In genomic region chr2:46336560-46336959, GRCh38 we compare ENCODE assay signal across 9 cellular contexts. TPM values are rescaled to one million over a fixed set of nuclear protein-coding genes. Genes with fewer than 3 reads are reported as not detected.
DNase-seq lines count a peak whose midpoint lies in the region; ATAC-seq and TF ChIP-seq lines count a peak whose summit lies in the region.
"Had no signal": no experiment of that assay in that cellular context is flagged by ENCODE, and none has a peak within 500 bp of the region (broad histone marks: within the 10 kb centered on the region; RNA-seq: fewer than 3 reads in every experiment).

No MANE protein-coding gene starts in this region.

- no peaks in the 10 kb centered on the region for H3K36me3 ChIP-seq in gastroesophageal sphincter
- H3K36me3 ChIP-seq in sigmoid colon = no peaks in the 10 kb centered on the region

- H3K27ac ChIP-seq in gastroesophageal sphincter (peak overlapping the region; percentile 7 to 83 (median 76)), sigmoid colon (peak overlapping the region; percentile 58 to 82 (median 78))

- peaks cover 0 to 92% (median 26%) of the 10 kb centered on the region in 3 donors for H3K4me1 ChIP-seq in gastroesophageal sphincter
- peaks cover 0 to 59% (median 53%) of the 10 kb centered on the region in 4 donors for H3K4me1 ChIP-seq in sigmoid colon

- no peak overlapping the region for H3K27ac Mint-ChIP-seq in activated CD4-positive, alpha-beta T cell treated with anti-CD3 and anti-CD28 coated beads, Interleukin-2, amount 10 ng/mL, durations not matched to agents 24 days and 14 days
- H3K27ac Mint-ChIP-seq: activated naive CD8-positive, alpha-beta T cell treated with anti-CD3 and anti-CD28 coated beads, Interleukin-2, amount 50 U/mL, for 24 hours had no signal

- DNase-seq in DMS 273 treated with DMSO at 0.1 percent for 48 hours (lab: John Stamatoyannopoulos, UW) = peak; percentile 52
- DNase-seq in sigmoid colon = no peak
- no peak for DNase-seq in amniotic stem cell (lab: John Stamatoyannopoulos, UW)
- DNase-seq in SHP77 (lab: John Stamatoyannopoulos, UW) = no peak
- DNase-seq in activated CD4-positive, alpha-beta T cell treated with anti-CD3 and anti-CD28 coated beads, Interleukin-2, amount 10 ng/mL, durations not matched to agents 24 days and 14 days = no peak
- DNase-seq: activated naive CD8-positive, alpha-beta T cell treated with anti-CD3 and anti-CD28 coated beads, Interleukin-2, amount 50 U/mL, for 24 hours had no signal

- peaks cover 23% of the 10 kb centered on the region for H3K27me3 Mint-ChIP-seq in activated CD4-positive, alpha-beta T cell treated with anti-CD3 and anti-CD28 coated beads, Interleukin-2, amount 10 ng/mL, durations not matched to agents 24 days and 14 days
- H3K27me3 Mint-ChIP-seq: activated naive CD8-positive, alpha-beta T cell treated with anti-CD3 and anti-CD28 coated beads, Interleukin-2, amount 50 U/mL, for 24 hours had no signal

- no peaks in the 10 kb centered on the region for H3K27me3 ChIP-seq in gastroesophageal sphincter
- H3K27me3 ChIP-seq in sigmoid colon = no peaks in the 10 kb centered on the region

- ATAC-seq in SK-N-SH treated with all-trans-retinoic acid at 6 μM for 48 hours (peak; percentile 42), gastroesophageal sphincter (no peak), HG02981 (IDR thresholded peaks at IDR 0.05; ENCODE audit: unreplicated experiment) (no peak)
- ATAC-seq: activated naive CD8-positive, alpha-beta T cell treated with anti-CD3 and anti-CD28 coated beads, Interleukin-2, amount 50 U/mL, for 24 hours had no signal

- H3K9me3 ChIP-seq in gastroesophageal sphincter = no peaks in the 10 kb centered on the region
- no peaks in the 10 kb centered on the region for H3K9me3 ChIP-seq in sigmoid colon

- H3K9me3 Mint-ChIP-seq in activated CD4-positive, alpha-beta T cell treated with anti-CD3 and anti-CD28 coated beads, Interleukin-2, amount 10 ng/mL, durations not matched to agents 24 days and 14 days = no peaks in the 10 kb centered on the region
- H3K9me3 Mint-ChIP-seq: activated naive CD8-positive, alpha-beta T cell treated with anti-CD3 and anti-CD28 coated beads, Interleukin-2, amount 50 U/mL, for 24 hours had no signal

- H3K4me1 Mint-ChIP-seq in activated CD4-positive, alpha-beta T cell treated with anti-CD3 and anti-CD28 coated beads, Interleukin-2, amount 10 ng/mL, durations not matched to agents 24 days and 14 days = peaks cover 21% of the 10 kb centered on the region

- no peaks in the 10 kb centered on the region for H3K36me3 Mint-ChIP-seq in activated CD4-positive, alpha-beta T cell treated with anti-CD3 and anti-CD28 coated beads, Interleukin-2, amount 10 ng/mL, durations not matched to agents 24 days and 14 days (ENCODE audit: low read depth)

- TF ChIP-seq CTCF in gastroesophageal sphincter (IDR thresholded peaks at IDR 0.05) (no peak), sigmoid colon (IDR thresholded peaks at IDR 0.05) (no peak)

- H3K4me3 ChIP-seq in gastroesophageal sphincter (no peak overlapping the region), sigmoid colon (no peak overlapping the region)

- TF ChIP-seq POLR2A in gastroesophageal sphincter (IDR thresholded peaks at IDR 0.05) (no peak), sigmoid colon (IDR thresholded peaks at IDR 0.05) (no peak)

- 50 to 82% methylated on average over 2 to 3 of the region's 3 CpGs for WGBS in gastroesophageal sphincter (ENCODE audit: low coverage in 1 of 2), 2 donors
- 23 to 64% methylated on average over 3 of the region's 3 CpGs for WGBS in sigmoid colon, 2 donors

- no peak overlapping the region for H3K4me3 Mint-ChIP-seq in activated CD4-positive, alpha-beta T cell treated with anti-CD3 and anti-CD28 coated beads, Interleukin-2, amount 10 ng/mL, durations not matched to agents 24 days and 14 days
- H3K4me3 Mint-ChIP-seq: activated naive CD8-positive, alpha-beta T cell treated with anti-CD3 and anti-CD28 coated beads, Interleukin-2, amount 50 U/mL, for 24 hours had no signal

- TF ChIP-seq EP300 in gastroesophageal sphincter (IDR thresholded peaks at IDR 0.05) (no peak), sigmoid colon (IDR thresholded peaks at IDR 0.05) (no peak)

- intact Hi-C loops in sigmoid colon (cut with DNase I) = no loop called here
- intact Hi-C loops in activated CD4-positive, alpha-beta T cell treated with anti-CD3 and anti-CD28 coated beads, Interleukin-2, amount 10 ng/mL, durations not matched to agents 24 days and 14 days (cut with micrococcal nuclease) = no loop called here

TF ChIP-seq in SK-N-SH treated with all-trans-retinoic acid at 6 μM for 48 hours, 23 proteins besides CTCF, POLR2A, EP300 and RAD21:
- TF ChIP-seq ZFP30 (CRISPR knock-in tag; IDR thresholded peaks at IDR 0.05) (no peak), TCF4 (CRISPR knock-in tag; IDR thresholded peaks at IDR 0.05; ENCODE audit: borderline replicate concordance) (no peak), SNAI2 (CRISPR knock-in tag; IDR thresholded peaks at IDR 0.05) (no peak), TSHZ2 (CRISPR knock-in tag; IDR thresholded peaks at IDR 0.05) (no peak), CSRNP3 (CRISPR knock-in tag; IDR thresholded peaks at IDR 0.05) (no peak), TOX (CRISPR knock-in tag; IDR thresholded peaks at IDR 0.05; ENCODE audit: borderline replicate concordance) (no peak), PPARA (CRISPR knock-in tag; IDR thresholded peaks at IDR 0.05; ENCODE audit: borderline replicate concordance) (no peak), ZC3H10 (CRISPR knock-in tag; IDR thresholded peaks at IDR 0.05) (no peak), ZNF565 (CRISPR knock-in tag; conservative IDR thresholded peaks at IDR 0.05; ENCODE audit: low read depth) (no peak), GLIS3 (CRISPR knock-in tag; IDR thresholded peaks at IDR 0.05) (no peak), ZNF70 (CRISPR knock-in tag; IDR thresholded peaks at IDR 0.05) (no peak), CSDC2 (CRISPR knock-in tag; IDR thresholded peaks at IDR 0.05) (no peak), ESRRG (CRISPR knock-in tag; IDR thresholded peaks at IDR 0.05) (no peak), BACH2 (CRISPR knock-in tag; IDR thresholded peaks at IDR 0.05; ENCODE audit: borderline replicate concordance) (no peak), ZFP3 (CRISPR knock-in tag; IDR thresholded peaks at IDR 0.05) (no peak), ISL1 (CRISPR knock-in tag; IDR thresholded peaks at IDR 0.05) (no peak), ARNTL (CRISPR knock-in tag; IDR thresholded peaks at IDR 0.05; ENCODE audit: borderline replicate concordance, low read depth) (no peak), POU6F1 (CRISPR knock-in tag; IDR thresholded peaks at IDR 0.05; ENCODE audit: borderline replicate concordance, low read depth) (no peak)

RNA-seq across cellular contexts. Expression of gene EPAS1, which starts 39.4 kb away (rescaled TPM):
- total RNA-seq in gastroesophageal sphincter (100 to 1,000 TPM; 101 to 152 (median 131) TPM), sigmoid colon (10 to 100 TPM; 56.8 to 97.8 (median 61.1) TPM)
- 10 to 100 TPM; 57.8 to 82.8 (median 64.3) TPM for polyA plus RNA-seq in sigmoid colon
- total RNA-seq in activated CD4-positive, alpha-beta T cell treated with anti-CD3 and anti-CD28 coated beads, Interleukin-2, amount 10 ng/mL, durations not matched to agents 24 days and 14 days = 16.2 and 19.4 TPM in 2 replicates
